ENCODE assay signal across 1 cellular context in the genomic region with DNA sequence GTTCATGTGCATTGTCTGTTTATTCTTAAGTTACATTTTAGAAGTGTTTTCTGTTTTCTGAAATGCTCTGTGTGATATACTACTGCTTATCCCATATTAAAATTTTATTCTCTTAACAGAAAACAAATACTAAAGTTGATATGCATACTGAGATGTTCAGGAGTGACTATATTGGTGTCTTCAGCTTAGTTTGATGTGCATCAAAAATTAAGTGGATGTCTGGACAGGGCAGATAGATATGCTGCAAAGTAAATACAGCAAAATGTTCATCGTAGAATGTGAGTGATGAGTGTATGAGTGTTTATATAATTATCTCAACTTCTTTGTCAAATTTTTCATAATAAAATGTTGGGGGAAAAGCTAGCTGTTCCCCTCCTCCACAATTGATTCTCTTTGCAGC.
TF ChIP-seq lines count a peak whose summit lies in the region.

No MANE protein-coding gene starts in this region.

TF ChIP-seq in GM12878, 131 proteins besides CTCF, POLR2A, EP300 and RAD21:
- TF ChIP-seq BMI1 (IDR thresholded peaks at IDR 0.05; ENCODE audit: borderline replicate concordance) (no peak), NR2C1 (IDR thresholded peaks at IDR 0.05) (no peak), SIN3A (IDR thresholded peaks at IDR 0.05; ENCODE audit: low read depth, low read length) (no peak), NFXL1 (IDR thresholded peaks at IDR 0.05; ENCODE audit: borderline replicate concordance) (no peak), IRF4 (IDR thresholded peaks at IDR 0.05; ENCODE audit: low read depth, low read length) (no peak), EGR1 (IDR thresholded peaks at IDR 0.05; ENCODE audit: borderline replicate concordance in 1 of 2, low read depth in 2 of 2, low read length in 2 of 2) (no peak), HDAC6 (IDR thresholded peaks at IDR 0.05; ENCODE audit: unreplicated experiment) (no peak), ESRRA (IDR thresholded peaks at IDR 0.05; ENCODE audit: low read length) (no peak), GABPA (IDR thresholded peaks at IDR 0.05; ENCODE audit: low read depth) (no peak), STAT1 (conservative IDR thresholded peaks at IDR 0.05) (no peak), SUZ12 (IDR thresholded peaks at IDR 0.05; ENCODE audit: unreplicated experiment) (no peak)
- TF ChIP-seq, protein P1, sequence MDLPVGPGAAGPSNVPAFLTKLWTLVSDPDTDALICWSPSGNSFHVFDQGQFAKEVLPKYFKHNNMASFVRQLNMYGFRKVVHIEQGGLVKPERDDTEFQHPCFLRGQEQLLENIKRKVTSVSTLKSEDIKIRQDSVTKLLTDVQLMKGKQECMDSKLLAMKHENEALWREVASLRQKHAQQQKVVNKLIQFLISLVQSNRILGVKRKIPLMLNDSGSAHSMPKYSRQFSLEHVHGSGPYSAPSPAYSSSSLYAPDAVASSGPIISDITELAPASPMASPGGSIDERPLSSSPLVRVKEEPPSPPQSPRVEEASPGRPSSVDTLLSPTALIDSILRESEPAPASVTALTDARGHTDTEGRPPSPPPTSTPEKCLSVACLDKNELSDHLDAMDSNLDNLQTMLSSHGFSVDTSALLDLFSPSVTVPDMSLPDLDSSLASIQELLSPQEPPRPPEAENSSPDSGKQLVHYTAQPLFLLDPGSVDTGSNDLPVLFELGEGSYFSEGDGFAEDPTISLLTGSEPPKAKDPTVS (IDR thresholded peaks at IDR 0.05; ENCODE audit: low read depth, low read length): no peak
- TF ChIP-seq, protein P2, sequence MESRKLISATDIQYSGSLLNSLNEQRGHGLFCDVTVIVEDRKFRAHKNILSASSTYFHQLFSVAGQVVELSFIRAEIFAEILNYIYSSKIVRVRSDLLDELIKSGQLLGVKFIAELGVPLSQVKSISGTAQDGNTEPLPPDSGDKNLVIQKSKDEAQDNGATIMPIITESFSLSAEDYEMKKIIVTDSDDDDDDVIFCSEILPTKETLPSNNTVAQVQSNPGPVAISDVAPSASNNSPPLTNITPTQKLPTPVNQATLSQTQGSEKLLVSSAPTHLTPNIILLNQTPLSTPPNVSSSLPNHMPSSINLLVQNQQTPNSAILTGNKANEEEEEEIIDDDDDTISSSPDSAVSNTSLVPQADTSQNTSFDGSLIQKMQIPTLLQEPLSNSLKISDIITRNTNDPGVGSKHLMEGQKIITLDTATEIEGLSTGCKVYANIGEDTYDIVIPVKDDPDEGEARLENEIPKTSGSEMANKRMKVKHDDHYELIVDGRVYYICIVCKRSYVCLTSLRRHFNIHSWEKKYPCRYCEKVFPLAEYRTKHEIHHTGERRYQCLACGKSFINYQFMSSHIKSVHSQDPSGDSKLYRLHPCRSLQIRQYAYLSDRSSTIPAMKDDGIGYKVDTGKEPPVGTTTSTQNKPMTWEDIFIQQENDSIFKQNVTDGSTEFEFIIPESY (IDR thresholded peaks at IDR 0.05): no peak
- TF ChIP-seq, protein P3, sequence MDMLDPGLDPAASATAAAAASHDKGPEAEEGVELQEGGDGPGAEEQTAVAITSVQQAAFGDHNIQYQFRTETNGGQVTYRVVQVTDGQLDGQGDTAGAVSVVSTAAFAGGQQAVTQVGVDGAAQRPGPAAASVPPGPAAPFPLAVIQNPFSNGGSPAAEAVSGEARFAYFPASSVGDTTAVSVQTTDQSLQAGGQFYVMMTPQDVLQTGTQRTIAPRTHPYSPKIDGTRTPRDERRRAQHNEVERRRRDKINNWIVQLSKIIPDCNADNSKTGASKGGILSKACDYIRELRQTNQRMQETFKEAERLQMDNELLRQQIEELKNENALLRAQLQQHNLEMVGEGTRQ (IDR thresholded peaks at IDR 0.05; ENCODE audit: borderline replicate concordance, low read depth, low read length): no peak
- TF ChIP-seq, protein P4, sequence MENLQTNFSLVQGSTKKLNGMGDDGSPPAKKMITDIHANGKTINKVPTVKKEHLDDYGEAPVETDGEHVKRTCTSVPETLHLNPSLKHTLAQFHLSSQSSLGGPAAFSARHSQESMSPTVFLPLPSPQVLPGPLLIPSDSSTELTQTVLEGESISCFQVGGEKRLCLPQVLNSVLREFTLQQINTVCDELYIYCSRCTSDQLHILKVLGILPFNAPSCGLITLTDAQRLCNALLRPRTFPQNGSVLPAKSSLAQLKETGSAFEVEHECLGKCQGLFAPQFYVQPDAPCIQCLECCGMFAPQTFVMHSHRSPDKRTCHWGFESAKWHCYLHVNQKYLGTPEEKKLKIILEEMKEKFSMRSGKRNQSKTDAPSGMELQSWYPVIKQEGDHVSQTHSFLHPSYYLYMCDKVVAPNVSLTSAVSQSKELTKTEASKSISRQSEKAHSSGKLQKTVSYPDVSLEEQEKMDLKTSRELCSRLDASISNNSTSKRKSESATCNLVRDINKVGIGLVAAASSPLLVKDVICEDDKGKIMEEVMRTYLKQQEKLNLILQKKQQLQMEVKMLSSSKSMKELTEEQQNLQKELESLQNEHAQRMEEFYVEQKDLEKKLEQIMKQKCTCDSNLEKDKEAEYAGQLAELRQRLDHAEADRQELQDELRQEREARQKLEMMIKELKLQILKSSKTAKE (IDR thresholded peaks at IDR 0.05; ENCODE audit: low read depth, poor library complexity, severe bottlenecking): no peak
- TF ChIP-seq, protein P5, sequence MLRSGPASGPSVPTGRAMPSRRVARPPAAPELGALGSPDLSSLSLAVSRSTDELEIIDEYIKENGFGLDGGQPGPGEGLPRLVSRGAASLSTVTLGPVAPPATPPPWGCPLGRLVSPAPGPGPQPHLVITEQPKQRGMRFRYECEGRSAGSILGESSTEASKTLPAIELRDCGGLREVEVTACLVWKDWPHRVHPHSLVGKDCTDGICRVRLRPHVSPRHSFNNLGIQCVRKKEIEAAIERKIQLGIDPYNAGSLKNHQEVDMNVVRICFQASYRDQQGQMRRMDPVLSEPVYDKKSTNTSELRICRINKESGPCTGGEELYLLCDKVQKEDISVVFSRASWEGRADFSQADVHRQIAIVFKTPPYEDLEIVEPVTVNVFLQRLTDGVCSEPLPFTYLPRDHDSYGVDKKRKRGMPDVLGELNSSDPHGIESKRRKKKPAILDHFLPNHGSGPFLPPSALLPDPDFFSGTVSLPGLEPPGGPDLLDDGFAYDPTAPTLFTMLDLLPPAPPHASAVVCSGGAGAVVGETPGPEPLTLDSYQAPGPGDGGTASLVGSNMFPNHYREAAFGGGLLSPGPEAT (IDR thresholded peaks at IDR 0.05; ENCODE audit: low read depth): no peak
- TF ChIP-seq, protein P6, sequence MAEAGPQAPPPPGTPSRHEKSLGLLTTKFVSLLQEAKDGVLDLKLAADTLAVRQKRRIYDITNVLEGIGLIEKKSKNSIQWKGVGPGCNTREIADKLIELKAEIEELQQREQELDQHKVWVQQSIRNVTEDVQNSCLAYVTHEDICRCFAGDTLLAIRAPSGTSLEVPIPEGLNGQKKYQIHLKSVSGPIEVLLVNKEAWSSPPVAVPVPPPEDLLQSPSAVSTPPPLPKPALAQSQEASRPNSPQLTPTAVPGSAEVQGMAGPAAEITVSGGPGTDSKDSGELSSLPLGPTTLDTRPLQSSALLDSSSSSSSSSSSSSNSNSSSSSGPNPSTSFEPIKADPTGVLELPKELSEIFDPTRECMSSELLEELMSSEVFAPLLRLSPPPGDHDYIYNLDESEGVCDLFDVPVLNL (IDR thresholded peaks at IDR 0.05; ENCODE audit: low read depth, low read length): no peak
